In genomic region chr19:35846038-35846668, GRCh38 we compare ENCODE assay signal across 13 cellular contexts. TPM values are rescaled to one million over a fixed set of nuclear protein-coding genes. Genes with fewer than 3 reads are reported as not detected.
DNase-seq lines count a peak whose midpoint lies in the region; ATAC-seq and TF ChIP-seq lines count a peak whose summit lies in the region.
"Had no signal": no experiment of that assay in that cellular context is flagged by ENCODE, and none has a peak within 500 bp of the region (broad histone marks: within the 10 kb centered on the region; RNA-seq: fewer than 3 reads in every experiment).

No MANE protein-coding gene starts in this region.

- TF ChIP-seq CTCF in RWPE1 (conservative IDR thresholded peaks at IDR 0.05; ENCODE audit: low read depth) (no peak), glutamatergic neuron (IDR thresholded peaks at IDR 0.05; ENCODE audit: partially characterized antibody, unreplicated experiment) (no peak)

- no peak for ATAC-seq in stimulated activated memory B cell treated with anti-CD40 and anti-IgM and Interleukin-4, amounts not matched to agents 10 μg/mL and 1 μg/mL and 100 μg/mL, for 72 hours
- ATAC-seq: sciatic nerve had no signal

- H3K9me3 ChIP-seq in MG63: no peaks in the 10 kb centered on the region

- no peak overlapping the region for H3K4me3 Mint-ChIP-seq in activated CD4-positive, alpha-beta T cell treated with anti-CD3 and anti-CD28 coated beads, Interleukin-2, amount 10 ng/mL, durations not matched to agents 24 days and 14 days
- H3K4me3 Mint-ChIP-seq in activated CD4-positive, alpha-beta T cell treated with anti-CD3 and anti-CD28 coated beads, Interleukin-2, amount 10 ng/mL, durations not matched to agents 7 days and 5 days: no peak overlapping the region
- H3K4me3 Mint-ChIP-seq in glutamatergic neuron (ENCODE audit: unreplicated experiment): peak overlapping the region; percentile 83
- H3K4me3 Mint-ChIP-seq in stimulated activated memory B cell treated with anti-CD40 and anti-IgM and Interleukin-4, amounts not matched to agents 10 μg/mL and 1 μg/mL and 100 μg/mL, for 72 hours: peak overlapping the region; percentile 25

- H3K27me3 ChIP-seq in MG63: peaks cover 46% of the 10 kb centered on the region

- peak; percentile 58 for DNase-seq in activated CD4-positive, alpha-beta T cell treated with anti-CD3 and anti-CD28 coated beads, Interleukin-2, amount 10 ng/mL, durations not matched to agents 24 days and 14 days
- DNase-seq in activated CD4-positive, alpha-beta T cell treated with anti-CD3 and anti-CD28 coated beads, Interleukin-2, amount 10 ng/mL, durations not matched to agents 7 days and 5 days: no peak
- DNase-seq in RWPE1 (ENCODE audit: low spot score): peak; percentile 35
- no peak for DNase-seq in glutamatergic neuron
- DNase-seq in MG63: no peak
- no peak for DNase-seq in activated CD8-positive, alpha-beta memory T cell treated with anti-CD3 and anti-CD28 coated beads, Interleukin-2, amount 50 U/mL, for 48 hours
- DNase-seq in NCI-H2081 treated with DMSO at 0.1 percent for 48 hours (lab: John Stamatoyannopoulos, UW): no peak
- DNase-seq: activated effector memory CD4-positive, alpha-beta T cell treated with Interleukin-2 at 50 U/mL for 16 hours had no signal

- no peak overlapping the region for H3K27ac ChIP-seq in RWPE1
- H3K27ac ChIP-seq: HL-60 had no signal

- H3K36me3 ChIP-seq in MG63: no peaks in the 10 kb centered on the region

- CTCF ChIA-PET in activated CD4-positive, alpha-beta T cell treated with anti-CD3 and anti-CD28 coated beads, Interleukin-2, amount 10 ng/mL, durations not matched to agents 7 days and 5 days (lab: Charles Lee): no interaction called here
- CTCF ChIA-PET in RWPE1 (lab: Yijun Ruan, JAX): interaction anchor here (0.7 kb wide), 2 partner anchors 19 to 325 kb away, joined by 3 to 4 read pairs; no protein-coding TSS in a partner anchor

- no peak overlapping the region for H3K4me3 ChIP-seq in MG63

- POLR2A ChIA-PET in activated CD4-positive, alpha-beta T cell treated with anti-CD3 and anti-CD28 coated beads, Interleukin-2, amount 10 ng/mL, durations not matched to agents 7 days and 5 days (lab: Charles Lee): no interaction called here
- POLR2A ChIA-PET in RWPE1 (lab: Yijun Ruan, JAX; ENCODE audit: low non-redundant PET): no interaction called here

- H3K9me3 Mint-ChIP-seq in activated CD4-positive, alpha-beta T cell treated with anti-CD3 and anti-CD28 coated beads, Interleukin-2, amount 10 ng/mL, durations not matched to agents 24 days and 14 days: no peaks in the 10 kb centered on the region
- peaks cover 3% of the 10 kb centered on the region for H3K9me3 Mint-ChIP-seq in activated CD4-positive, alpha-beta T cell treated with anti-CD3 and anti-CD28 coated beads, Interleukin-2, amount 10 ng/mL, durations not matched to agents 7 days and 5 days
- peaks cover 20% of the 10 kb centered on the region for H3K9me3 Mint-ChIP-seq in glutamatergic neuron (ENCODE audit: unreplicated experiment)
- H3K9me3 Mint-ChIP-seq in stimulated activated memory B cell treated with anti-CD40 and anti-IgM and Interleukin-4, amounts not matched to agents 10 μg/mL and 1 μg/mL and 100 μg/mL, for 72 hours: peaks cover 11% of the 10 kb centered on the region

- no peak overlapping the region for H3K27ac Mint-ChIP-seq in activated CD4-positive, alpha-beta T cell treated with anti-CD3 and anti-CD28 coated beads, Interleukin-2, amount 10 ng/mL, durations not matched to agents 24 days and 14 days
- H3K27ac Mint-ChIP-seq in activated CD4-positive, alpha-beta T cell treated with anti-CD3 and anti-CD28 coated beads, Interleukin-2, amount 10 ng/mL, durations not matched to agents 7 days and 5 days: no peak overlapping the region
- H3K27ac Mint-ChIP-seq in glutamatergic neuron (ENCODE audit: unreplicated experiment): no peak overlapping the region
- H3K27ac Mint-ChIP-seq in stimulated activated memory B cell treated with anti-CD40 and anti-IgM and Interleukin-4, amounts not matched to agents 10 μg/mL and 1 μg/mL and 100 μg/mL, for 72 hours: no peak overlapping the region

- intact Hi-C loops in activated CD4-positive, alpha-beta T cell treated with anti-CD3 and anti-CD28 coated beads, Interleukin-2, amount 10 ng/mL, durations not matched to agents 24 days and 14 days (cut with micrococcal nuclease): no loop called here

- no peaks in the 10 kb centered on the region for H3K36me3 Mint-ChIP-seq in activated CD4-positive, alpha-beta T cell treated with anti-CD3 and anti-CD28 coated beads, Interleukin-2, amount 10 ng/mL, durations not matched to agents 24 days and 14 days (ENCODE audit: low read depth)
- H3K36me3 Mint-ChIP-seq in activated CD4-positive, alpha-beta T cell treated with anti-CD3 and anti-CD28 coated beads, Interleukin-2, amount 10 ng/mL, durations not matched to agents 7 days and 5 days (ENCODE audit: low read depth): no peaks in the 10 kb centered on the region
- H3K36me3 Mint-ChIP-seq in glutamatergic neuron (ENCODE audit: unreplicated experiment): peaks cover 30% of the 10 kb centered on the region
- H3K36me3 Mint-ChIP-seq in stimulated activated memory B cell treated with anti-CD40 and anti-IgM and Interleukin-4, amounts not matched to agents 10 μg/mL and 1 μg/mL and 100 μg/mL, for 72 hours: no peaks in the 10 kb centered on the region

- H3K4me1 Mint-ChIP-seq in activated CD4-positive, alpha-beta T cell treated with anti-CD3 and anti-CD28 coated beads, Interleukin-2, amount 10 ng/mL, durations not matched to agents 24 days and 14 days: peaks cover 12% of the 10 kb centered on the region
- peaks cover 17% of the 10 kb centered on the region for H3K4me1 Mint-ChIP-seq in activated CD4-positive, alpha-beta T cell treated with anti-CD3 and anti-CD28 coated beads, Interleukin-2, amount 10 ng/mL, durations not matched to agents 7 days and 5 days
- H3K4me1 Mint-ChIP-seq in glutamatergic neuron (ENCODE audit: low read depth, unreplicated experiment): peaks cover 15% of the 10 kb centered on the region
- peaks cover 26% of the 10 kb centered on the region for H3K4me1 Mint-ChIP-seq in stimulated activated memory B cell treated with anti-CD40 and anti-IgM and Interleukin-4, amounts not matched to agents 10 μg/mL and 1 μg/mL and 100 μg/mL, for 72 hours

- H3K27me3 Mint-ChIP-seq in activated CD4-positive, alpha-beta T cell treated with anti-CD3 and anti-CD28 coated beads, Interleukin-2, amount 10 ng/mL, durations not matched to agents 24 days and 14 days: peaks cover 61% of the 10 kb centered on the region
- H3K27me3 Mint-ChIP-seq in activated CD4-positive, alpha-beta T cell treated with anti-CD3 and anti-CD28 coated beads, Interleukin-2, amount 10 ng/mL, durations not matched to agents 7 days and 5 days: peaks cover 52% of the 10 kb centered on the region
- H3K27me3 Mint-ChIP-seq in glutamatergic neuron (ENCODE audit: unreplicated experiment): peaks cover 30% of the 10 kb centered on the region
- H3K27me3 Mint-ChIP-seq in stimulated activated memory B cell treated with anti-CD40 and anti-IgM and Interleukin-4, amounts not matched to agents 10 μg/mL and 1 μg/mL and 100 μg/mL, for 72 hours: peaks cover 91% of the 10 kb centered on the region

RNA-seq across cellular contexts. Expression of gene NPHS1, which starts 6.2 kb away (rescaled TPM):
- total RNA-seq in activated CD4-positive, alpha-beta T cell treated with anti-CD3 and anti-CD28 coated beads, Interleukin-2, amount 10 ng/mL, durations not matched to agents 24 days and 14 days: 0.28 TPM in 1 of 2 replicates, not detected in the other
- total RNA-seq in activated CD4-positive, alpha-beta T cell treated with anti-CD3 and anti-CD28 coated beads, Interleukin-2, amount 10 ng/mL, durations not matched to agents 7 days and 5 days: not detected
- total RNA-seq in glutamatergic neuron (ENCODE audit: unreplicated experiment): 4.7 TPM
- not detected in 2 replicates for total RNA-seq in MG63 (2014; rRNA removed; shearing (Covaris generic); ENCODE audit: low replicate concordance)
- total RNA-seq: fibroblast of villous mesenchyme, sciatic nerve had no signal

RNA-seq across cellular contexts. Expression of gene KIRREL2, which starts 10.6 kb away (rescaled TPM):
- 1.8 and 2.1 TPM in 2 replicates for total RNA-seq in activated CD4-positive, alpha-beta T cell treated with anti-CD3 and anti-CD28 coated beads, Interleukin-2, amount 10 ng/mL, durations not matched to agents 24 days and 14 days
- total RNA-seq in activated CD4-positive, alpha-beta T cell treated with anti-CD3 and anti-CD28 coated beads, Interleukin-2, amount 10 ng/mL, durations not matched to agents 7 days and 5 days: under 1 TPM; 0.19 to 0.25 TPM
- 47.1 TPM for total RNA-seq in glutamatergic neuron (ENCODE audit: unreplicated experiment)
- 0.15 and 0.43 TPM in 2 replicates for total RNA-seq in MG63 (2014; rRNA removed; shearing (Covaris generic); ENCODE audit: low replicate concordance)

RNA-seq across cellular contexts. Expression of gene APLP1, which starts 22.2 kb away (rescaled TPM):
- 2.0 and 2.4 TPM in 2 replicates for total RNA-seq in activated CD4-positive, alpha-beta T cell treated with anti-CD3 and anti-CD28 coated beads, Interleukin-2, amount 10 ng/mL, durations not matched to agents 24 days and 14 days
- under 1 TPM; 0.42 to 0.79 TPM for total RNA-seq in activated CD4-positive, alpha-beta T cell treated with anti-CD3 and anti-CD28 coated beads, Interleukin-2, amount 10 ng/mL, durations not matched to agents 7 days and 5 days
- total RNA-seq in glutamatergic neuron (ENCODE audit: unreplicated experiment): 618 TPM
- 19.1 and 32.5 TPM in 2 replicates for total RNA-seq in MG63 (2014; rRNA removed; shearing (Covaris generic); ENCODE audit: low replicate concordance)

RNA-seq across cellular contexts. Expression of gene PRODH2, which starts 33.5 kb away (rescaled TPM):
- not detected in 2 replicates for total RNA-seq in activated CD4-positive, alpha-beta T cell treated with anti-CD3 and anti-CD28 coated beads, Interleukin-2, amount 10 ng/mL, durations not matched to agents 24 days and 14 days
- not detected for total RNA-seq in activated CD4-positive, alpha-beta T cell treated with anti-CD3 and anti-CD28 coated beads, Interleukin-2, amount 10 ng/mL, durations not matched to agents 7 days and 5 days
- total RNA-seq in glutamatergic neuron (ENCODE audit: unreplicated experiment): 0.64 TPM
- total RNA-seq in MG63 (2014; rRNA removed; shearing (Covaris generic); ENCODE audit: low replicate concordance): not detected in 2 replicates
- total RNA-seq: fibroblast of villous mesenchyme, sciatic nerve, temporal lobe had no signal

RNA-seq across cellular contexts. Expression of gene NFKBID, which starts 54.2 kb away (rescaled TPM):
- 146 and 150 TPM in 2 replicates for total RNA-seq in activated CD4-positive, alpha-beta T cell treated with anti-CD3 and anti-CD28 coated beads, Interleukin-2, amount 10 ng/mL, durations not matched to agents 24 days and 14 days
- total RNA-seq in activated CD4-positive, alpha-beta T cell treated with anti-CD3 and anti-CD28 coated beads, Interleukin-2, amount 10 ng/mL, durations not matched to agents 7 days and 5 days: 10 to 100 TPM; 36.9 to 47.5 TPM
- total RNA-seq in glutamatergic neuron (ENCODE audit: unreplicated experiment): 7.6 TPM
- total RNA-seq in MG63 (2014; rRNA removed; shearing (Covaris generic); ENCODE audit: low replicate concordance): 0.81 and 2.1 TPM in 2 replicates

Comparison
In these comparisons a context has a peak if more than half of its experiments do, and no peak if none do; other contexts are left out.
1. DNase-seq: peak in activated CD4-positive, alpha-beta T cell treated with anti-CD3 and anti-CD28 coated beads, Interleukin-2, amount 10 ng/mL, durations not matched to agents 24 days and 14 days (single experiment) and RWPE1 (single experiment); none in activated CD4-positive, alpha-beta T cell treated with anti-CD3 and anti-CD28 coated beads, Interleukin-2, amount 10 ng/mL, durations not matched to agents 7 days and 5 days (single experiment), glutamatergic neuron (single experiment), MG63 (single experiment), activated CD8-positive, alpha-beta memory T cell treated with anti-CD3 and anti-CD28 coated beads, Interleukin-2, amount 50 U/mL, for 48 hours (single experiment) and NCI-H2081 treated with DMSO at 0.1 percent for 48 hours (single experiment).
2. H3K4me3 Mint-ChIP-seq: peak in glutamatergic neuron (single experiment) and stimulated activated memory B cell treated with anti-CD40 and anti-IgM and Interleukin-4, amounts not matched to agents 10 μg/mL and 1 μg/mL and 100 μg/mL, for 72 hours (single experiment); none in activated CD4-positive, alpha-beta T cell treated with anti-CD3 and anti-CD28 coated beads, Interleukin-2, amount 10 ng/mL, durations not matched to agents 24 days and 14 days (single experiment) and activated CD4-positive, alpha-beta T cell treated with anti-CD3 and anti-CD28 coated beads, Interleukin-2, amount 10 ng/mL, durations not matched to agents 7 days and 5 days (single experiment).
3. RNA of gene KIRREL2, which starts 10.6 kb away (total RNA-seq): 47.1 TPM in glutamatergic neuron (single experiment); 1.8 to 2.1 TPM in activated CD4-positive, alpha-beta T cell treated with anti-CD3 and anti-CD28 coated beads, Interleukin-2, amount 10 ng/mL, durations not matched to agents 24 days and 14 days, 0.15 to 0.43 TPM in MG63 and 0.19 to 0.25 TPM in activated CD4-positive, alpha-beta T cell treated with anti-CD3 and anti-CD28 coated beads, Interleukin-2, amount 10 ng/mL, durations not matched to agents 7 days and 5 days; every median in the first group is over 10 times any median in the second.
4. RNA of gene APLP1, which starts 22.2 kb away (total RNA-seq): 618 TPM in glutamatergic neuron (single experiment); 19.1 to 32.5 TPM in MG63, 2.0 to 2.4 TPM in activated CD4-positive, alpha-beta T cell treated with anti-CD3 and anti-CD28 coated beads, Interleukin-2, amount 10 ng/mL, durations not matched to agents 24 days and 14 days and 0.42 to 0.79 TPM in activated CD4-positive, alpha-beta T cell treated with anti-CD3 and anti-CD28 coated beads, Interleukin-2, amount 10 ng/mL, durations not matched to agents 7 days and 5 days; every median in the first group is over 10 times any median in the second.